ENCODE assay signal across 18 cellular contexts in genomic region chr3:194219826-194220407, GRCh38.
"Had no signal": no experiment of that assay in that cellular context is flagged by ENCODE, and none has a peak within 500 bp of the region (broad histone marks: within the 10 kb centered on the region; RNA-seq: fewer than 3 reads in every experiment).

No MANE protein-coding gene starts in this region.

- H3K27ac Mint-ChIP-seq: endodermal cell; nephron; stimulated activated naive B cell treated with anti-CD40 and anti-IgM and Interleukin-4, amounts not matched to agents 10 μg/mL and 1 μg/mL and 100 μg/mL, for 72 hours; stimulated activated naive CD8-positive, alpha-beta T cell treated with anti-CD3 and anti-CD28 coated beads, Interleukin-15, amount 100 ng/mL, for 72 hours had no signal

- H3K27ac ChIP-seq: coronary artery, foreskin keratinocyte, hepatocyte, right atrium auricular region, sigmoid colon, skin epidermis, testis, tibial nerve had no signal

- H3K4me1 ChIP-seq: right atrium auricular region had no signal

- H3K9me3 ChIP-seq: right atrium auricular region, sigmoid colon, testis, tibial nerve had no signal

- H3K4me3 Mint-ChIP-seq: endodermal cell; nephron; stimulated activated naive B cell treated with anti-CD40 and anti-IgM and Interleukin-4, amounts not matched to agents 10 μg/mL and 1 μg/mL and 100 μg/mL, for 72 hours; stimulated activated naive CD8-positive, alpha-beta T cell treated with anti-CD3 and anti-CD28 coated beads, Interleukin-15, amount 100 ng/mL, for 72 hours had no signal

- H3K79me2 ChIP-seq: hepatocyte had no signal

- ATAC-seq: foreskin keratinocyte; left colon; stimulated activated naive CD8-positive, alpha-beta T cell treated with anti-CD3 and anti-CD28 coated beads, Interleukin-15, amount 100 ng/mL, for 72 hours had no signal

- H3K36me3 ChIP-seq: right atrium auricular region, sigmoid colon, tibial nerve had no signal

- H2AFZ ChIP-seq: hepatocyte had no signal

- H3K4me2 ChIP-seq: hepatocyte had no signal

- H3K4me3 ChIP-seq: coronary artery, hepatocyte, right atrium auricular region, sigmoid colon, skin epidermis, testis, tibial nerve had no signal

- H3K9me3 Mint-ChIP-seq: endodermal cell; nephron; stimulated activated naive B cell treated with anti-CD40 and anti-IgM and Interleukin-4, amounts not matched to agents 10 μg/mL and 1 μg/mL and 100 μg/mL, for 72 hours; stimulated activated naive CD8-positive, alpha-beta T cell treated with anti-CD3 and anti-CD28 coated beads, Interleukin-15, amount 100 ng/mL, for 72 hours had no signal

- DNase-seq: effector CD4-positive, alpha-beta T cell; erythroblast; foreskin keratinocyte; left colon; midbrain; sigmoid colon; stimulated activated CD4-positive, alpha-beta T cell treated with anti-CD3 and anti-CD28 coated beads, Interleukin-2, amount 100 ng/mL, for 24 hours; stimulated activated CD4-positive, alpha-beta T cell treated with anti-CD3 and anti-CD28 coated beads, Interleukin-4, amount 100 ng/mL, for 4 hours; stimulated activated naive B cell treated with anti-CD40 and anti-IgM and Interleukin-4, amounts not matched to agents 10 μg/mL and 1 μg/mL and 100 μg/mL, for 72 hours; stimulated activated naive CD8-positive, alpha-beta T cell treated with anti-CD3 and anti-CD28 coated beads, Interleukin-15, amount 100 ng/mL, for 72 hours; testis had no signal

- H3K27me3 ChIP-seq: hepatocyte, right atrium auricular region, sigmoid colon, testis had no signal

- H3K36me3 Mint-ChIP-seq: stimulated activated naive B cell treated with anti-CD40 and anti-IgM and Interleukin-4, amounts not matched to agents 10 μg/mL and 1 μg/mL and 100 μg/mL, for 72 hours had no signal
